In the genomic region with DNA sequence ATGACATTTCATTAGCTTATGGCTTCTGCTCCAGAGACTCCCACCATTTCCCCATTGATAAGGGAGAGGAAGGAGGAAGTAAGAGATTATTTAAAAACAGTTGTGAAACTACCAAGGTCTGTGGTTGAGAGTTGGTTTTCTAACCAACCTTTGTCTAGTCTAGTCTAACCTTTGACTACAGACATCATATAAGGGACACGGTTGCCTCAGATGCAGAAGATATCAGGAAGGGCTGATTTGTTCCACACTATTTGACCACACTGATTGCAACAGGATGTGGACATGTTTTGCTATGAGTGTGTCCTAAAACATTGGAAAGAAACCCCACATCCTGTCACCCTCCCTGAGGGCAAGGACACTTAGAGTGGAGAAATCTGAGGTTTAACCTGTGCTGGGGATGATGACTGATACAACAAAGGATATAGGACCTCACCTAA, we compare ENCODE assay signal across 8 cellular contexts. TPM values are rescaled to one million over a fixed set of nuclear protein-coding genes. Genes with fewer than 3 reads are reported as not detected.
DNase-seq lines count a peak whose midpoint lies in the region; ATAC-seq and TF ChIP-seq lines count a peak whose summit lies in the region.

No MANE protein-coding gene starts in this region.

- no peaks in the 10 kb centered on the region for H3K36me3 ChIP-seq in heart right ventricle

- intact Hi-C loops in heart right ventricle (cut with DNase I) = loop anchor here in 1 of 10 donors (5.0 kb wide), 1 partner anchor 336 kb away; no protein-coding TSS in a partner anchor

- peak overlapping the region in 1 of 10 donors; percentile 28 for H3K27ac ChIP-seq in heart right ventricle

- peak; percentile 56 for ATAC-seq in GM18508 (IDR thresholded peaks at IDR 0.05; ENCODE audit: insufficient read depth, unreplicated experiment)
- ATAC-seq in heart right ventricle = no peak

- no peak overlapping the region for H3K4me3 ChIP-seq in foreskin fibroblast (ENCODE audit: low read depth in 1 of 2, low read length in 2 of 2)
- H3K4me3 ChIP-seq in heart right ventricle = no peak overlapping the region

- no peaks in the 10 kb centered on the region for H3K9me3 ChIP-seq in heart right ventricle

- no peaks in the 10 kb centered on the region for H3K27me3 ChIP-seq in heart right ventricle

- WGBS in heart right ventricle, 2 donors = 57 to 64% methylated on average over 1 of the region's 1 CpG

- TF ChIP-seq CTCF in foreskin fibroblast (IDR thresholded peaks at IDR 0.05; ENCODE audit: low read depth, low read length) (no peak), heart right ventricle (IDR thresholded peaks at IDR 0.05) (no peak)

- peak; percentile 35 for DNase-seq in H4 (ENCODE audit: low spot score)
- DNase-seq in MV-4-11 (lab: John Stamatoyannopoulos, UW) = peak; percentile 100
- peak; percentile 77 to 83 for DNase-seq in foreskin fibroblast
- no peak for DNase-seq in NCI-H524 (lab: John Stamatoyannopoulos, UW)
- no peak for DNase-seq in DMS153 (lab: John Stamatoyannopoulos, UW)
- DNase-seq in LoVo (ENCODE audit: low spot score) = no peak
- DNase-seq in heart right ventricle = no peak

- peaks cover 0 to 29% (median 0%) of the 10 kb centered on the region in 9 donors for H3K4me1 ChIP-seq in heart right ventricle

RNA-seq across cellular contexts. Expression of a gene that starts 53.0 kb away (rescaled TPM):
- total RNA-seq in H4 (2014; rRNA removed; shearing (Covaris generic)) = 23.9 and 39.4 TPM in 2 replicates
- 10 to 100 TPM; 17.8 to 32.8 (median 26.5) TPM for total RNA-seq in heart right ventricle
- polyA plus RNA-seq in heart right ventricle = 10 to 100 TPM; 10.5 to 15.5 TPM

Comparison
In these comparisons a context has a peak if more than half of its experiments do, and no peak if none do; other contexts are left out.
1. DNase-seq: peak in H4 (single experiment), MV-4-11 (single experiment) and foreskin fibroblast (2 of 2); none in NCI-H524 (0 of 2), DMS153 (single experiment), LoVo (single experiment) and heart right ventricle (0 of 2).